In the genomic region with DNA sequence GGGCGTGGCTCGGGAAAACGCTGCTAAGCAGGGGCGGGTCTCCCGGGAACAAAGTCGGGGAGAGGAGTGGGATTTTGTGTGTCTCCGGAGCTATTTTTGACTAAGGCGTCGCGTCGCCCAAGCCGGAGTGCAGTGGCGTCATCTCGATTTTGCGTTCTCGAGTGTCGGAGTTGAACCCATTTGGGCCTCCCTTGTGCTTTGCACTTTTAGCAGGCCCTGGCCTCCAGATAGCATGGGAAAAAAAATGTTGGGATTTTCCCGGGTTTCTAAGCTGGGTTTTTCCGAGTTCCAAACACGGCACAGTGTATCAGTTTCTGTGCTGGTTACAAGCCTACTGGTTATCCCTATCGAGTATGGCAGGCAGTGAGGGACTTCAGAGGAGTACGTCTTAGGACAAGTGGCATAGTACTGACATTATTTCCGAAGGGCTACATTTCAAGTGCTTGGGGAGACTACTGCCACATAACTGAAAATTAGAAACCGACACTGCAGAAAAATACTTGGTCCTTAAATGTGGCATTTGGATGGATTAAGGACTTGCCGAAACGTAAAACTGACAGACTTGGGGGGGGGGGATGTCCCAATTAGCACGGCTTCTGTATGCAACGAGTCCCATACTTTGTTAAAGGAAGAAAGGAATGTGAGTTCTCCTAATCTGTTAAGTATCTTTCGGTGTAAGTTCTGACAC, we compare ENCODE assay signal across 1 cellular context.
TF ChIP-seq lines count a peak whose summit lies in the region.

No MANE protein-coding gene starts in this region.

TF ChIP-seq in GM12878, 131 proteins besides CTCF, POLR2A, EP300 and RAD21 (continued from another document and continues in another):
- TF ChIP-seq ZBED1 (IDR thresholded peaks at IDR 0.05; ENCODE audit: borderline replicate concordance) (peak; percentile 95), NFYA (IDR thresholded peaks at IDR 0.05; ENCODE audit: borderline replicate concordance, low read depth, low read length) (no peak), IKZF2 (IDR thresholded peaks at IDR 0.05) (peak; percentile 96 to 97), BCL11A (IDR thresholded peaks at IDR 0.05; ENCODE audit: low read depth, low read length) (peak; percentile 81), NR2C2 (IDR thresholded peaks at IDR 0.05; ENCODE audit: borderline replicate concordance, control insufficient read depth, insufficient read length, low read depth) (no peak), SMAD1 (IDR thresholded peaks at IDR 0.05; ENCODE audit: low read depth, partially characterized antibody) (peak; percentile 79), SIX5 (IDR thresholded peaks at IDR 0.05; ENCODE audit: low read depth, low read length, severe bottlenecking) (peak; percentile 3), BACH1 (IDR thresholded peaks at IDR 0.05; ENCODE audit: borderline replicate concordance) (peak; percentile 99), REST (IDR thresholded peaks at IDR 0.05; ENCODE audit: low read depth, low read length) (no peak), POU2F2 (IDR thresholded peaks at IDR 0.05; ENCODE audit: borderline replicate concordance, low read depth, low read length) (peak; percentile 98), ETV6 (conservative IDR thresholded peaks at IDR 0.05 in 1 of 2, IDR thresholded peaks at IDR 0.05 in 1 of 2; ENCODE audit: borderline replicate concordance in 1 of 2, low read depth in 1 of 2) (no peak; a peak in 1 of 4 replicates), TCF7 (IDR thresholded peaks at IDR 0.05; ENCODE audit: borderline replicate concordance) (no peak; the same call in 1 of the 2 replicates), TARDBP (IDR thresholded peaks at IDR 0.05; ENCODE audit: borderline replicate concordance) (no peak; the same call in 1 of the 2 replicates), MYC (IDR thresholded peaks at IDR 0.05; ENCODE audit: insufficient read depth, insufficient read length, insufficient replicate concordance, low read length, severe bottlenecking) (no peak), FOS (IDR thresholded peaks at IDR 0.05; ENCODE audit: borderline replicate concordance, extremely low read depth, insufficient read length) (no peak), RAD51 (IDR thresholded peaks at IDR 0.05) (no peak), ZNF384 (IDR thresholded peaks at IDR 0.05; ENCODE audit: borderline replicate concordance, low read depth, low read length) (peak; percentile 45; the same call in 1 of the 2 replicates), SKIL (IDR thresholded peaks at IDR 0.05; ENCODE audit: low read depth, poor library complexity, severe bottlenecking) (no peak), CHD2 (IDR thresholded peaks at IDR 0.05; ENCODE audit: borderline replicate concordance, low read depth, low read length) (no peak), YY1 (IDR thresholded peaks at IDR 0.05; ENCODE audit: low read depth, low read length) (peak; percentile 33), TCF12 (IDR thresholded peaks at IDR 0.05; ENCODE audit: low read depth, low read length) (peak; percentile 74), MEF2B (IDR thresholded peaks at IDR 0.05; ENCODE audit: partially characterized antibody, poor library complexity, severe bottlenecking) (no peak), EZH2 (IDR thresholded peaks at IDR 0.05; ENCODE audit: borderline replicate concordance, control insufficient read depth, low read depth, low read length) (no peak), HDAC2 (IDR thresholded peaks at IDR 0.05) (no peak), RB1 (IDR thresholded peaks at IDR 0.05; ENCODE audit: borderline replicate concordance) (no peak), TCF3 (IDR thresholded peaks at IDR 0.05; ENCODE audit: borderline replicate concordance, insufficient read depth, low read depth, low read length) (peak; percentile 82), BHLHE40 (IDR thresholded peaks at IDR 0.05; ENCODE audit: borderline replicate concordance in 1 of 2, low read depth in 2 of 2, low read length in 1 of 2) (peak; percentile 14 to 26; a peak in 2 of 4 replicates), ZBTB33 (IDR thresholded peaks at IDR 0.05) (peak; percentile 70; the same call in 1 of the 2 replicates), STAT3 (IDR thresholded peaks at IDR 0.05; ENCODE audit: low read depth, low read length) (no peak), KAT2A (conservative IDR thresholded peaks at IDR 0.05; ENCODE audit: control insufficient read depth, low read depth, low read length) (peak; percentile 80)
- TF ChIP-seq, protein P1, sequence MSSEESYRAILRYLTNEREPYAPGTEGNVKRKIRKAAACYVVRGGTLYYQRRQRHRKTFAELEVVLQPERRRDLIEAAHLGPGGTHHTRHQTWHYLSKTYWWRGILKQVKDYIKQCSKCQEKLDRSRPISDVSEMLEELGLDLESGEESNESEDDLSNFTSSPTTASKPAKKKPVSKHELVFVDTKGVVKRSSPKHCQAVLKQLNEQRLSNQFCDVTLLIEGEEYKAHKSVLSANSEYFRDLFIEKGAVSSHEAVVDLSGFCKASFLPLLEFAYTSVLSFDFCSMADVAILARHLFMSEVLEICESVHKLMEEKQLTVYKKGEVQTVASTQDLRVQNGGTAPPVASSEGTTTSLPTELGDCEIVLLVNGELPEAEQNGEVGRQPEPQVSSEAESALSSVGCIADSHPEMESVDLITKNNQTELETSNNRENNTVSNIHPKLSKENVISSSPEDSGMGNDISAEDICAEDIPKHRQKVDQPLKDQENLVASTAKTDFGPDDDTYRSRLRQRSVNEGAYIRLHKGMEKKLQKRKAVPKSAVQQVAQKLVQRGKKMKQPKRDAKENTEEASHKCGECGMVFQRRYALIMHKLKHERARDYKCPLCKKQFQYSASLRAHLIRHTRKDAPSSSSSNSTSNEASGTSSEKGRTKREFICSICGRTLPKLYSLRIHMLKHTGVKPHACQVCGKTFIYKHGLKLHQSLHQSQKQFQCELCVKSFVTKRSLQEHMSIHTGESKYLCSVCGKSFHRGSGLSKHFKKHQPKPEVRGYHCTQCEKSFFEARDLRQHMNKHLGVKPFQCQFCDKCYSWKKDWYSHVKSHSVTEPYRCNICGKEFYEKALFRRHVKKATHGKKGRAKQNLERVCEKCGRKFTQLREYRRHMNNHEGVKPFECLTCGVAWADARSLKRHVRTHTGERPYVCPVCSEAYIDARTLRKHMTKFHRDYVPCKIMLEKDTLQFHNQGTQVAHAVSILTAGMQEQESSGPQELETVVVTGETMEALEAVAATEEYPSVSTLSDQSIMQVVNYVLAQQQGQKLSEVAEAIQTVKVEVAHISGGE (CRISPR knock-in tag; IDR thresholded peaks at IDR 0.05) = peak; percentile 63
- TF ChIP-seq, protein P2, sequence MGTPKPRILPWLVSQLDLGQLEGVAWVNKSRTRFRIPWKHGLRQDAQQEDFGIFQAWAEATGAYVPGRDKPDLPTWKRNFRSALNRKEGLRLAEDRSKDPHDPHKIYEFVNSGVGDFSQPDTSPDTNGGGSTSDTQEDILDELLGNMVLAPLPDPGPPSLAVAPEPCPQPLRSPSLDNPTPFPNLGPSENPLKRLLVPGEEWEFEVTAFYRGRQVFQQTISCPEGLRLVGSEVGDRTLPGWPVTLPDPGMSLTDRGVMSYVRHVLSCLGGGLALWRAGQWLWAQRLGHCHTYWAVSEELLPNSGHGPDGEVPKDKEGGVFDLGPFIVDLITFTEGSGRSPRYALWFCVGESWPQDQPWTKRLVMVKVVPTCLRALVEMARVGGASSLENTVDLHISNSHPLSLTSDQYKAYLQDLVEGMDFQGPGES (IDR thresholded peaks at IDR 0.05) = no peak
- TF ChIP-seq, protein P3, sequence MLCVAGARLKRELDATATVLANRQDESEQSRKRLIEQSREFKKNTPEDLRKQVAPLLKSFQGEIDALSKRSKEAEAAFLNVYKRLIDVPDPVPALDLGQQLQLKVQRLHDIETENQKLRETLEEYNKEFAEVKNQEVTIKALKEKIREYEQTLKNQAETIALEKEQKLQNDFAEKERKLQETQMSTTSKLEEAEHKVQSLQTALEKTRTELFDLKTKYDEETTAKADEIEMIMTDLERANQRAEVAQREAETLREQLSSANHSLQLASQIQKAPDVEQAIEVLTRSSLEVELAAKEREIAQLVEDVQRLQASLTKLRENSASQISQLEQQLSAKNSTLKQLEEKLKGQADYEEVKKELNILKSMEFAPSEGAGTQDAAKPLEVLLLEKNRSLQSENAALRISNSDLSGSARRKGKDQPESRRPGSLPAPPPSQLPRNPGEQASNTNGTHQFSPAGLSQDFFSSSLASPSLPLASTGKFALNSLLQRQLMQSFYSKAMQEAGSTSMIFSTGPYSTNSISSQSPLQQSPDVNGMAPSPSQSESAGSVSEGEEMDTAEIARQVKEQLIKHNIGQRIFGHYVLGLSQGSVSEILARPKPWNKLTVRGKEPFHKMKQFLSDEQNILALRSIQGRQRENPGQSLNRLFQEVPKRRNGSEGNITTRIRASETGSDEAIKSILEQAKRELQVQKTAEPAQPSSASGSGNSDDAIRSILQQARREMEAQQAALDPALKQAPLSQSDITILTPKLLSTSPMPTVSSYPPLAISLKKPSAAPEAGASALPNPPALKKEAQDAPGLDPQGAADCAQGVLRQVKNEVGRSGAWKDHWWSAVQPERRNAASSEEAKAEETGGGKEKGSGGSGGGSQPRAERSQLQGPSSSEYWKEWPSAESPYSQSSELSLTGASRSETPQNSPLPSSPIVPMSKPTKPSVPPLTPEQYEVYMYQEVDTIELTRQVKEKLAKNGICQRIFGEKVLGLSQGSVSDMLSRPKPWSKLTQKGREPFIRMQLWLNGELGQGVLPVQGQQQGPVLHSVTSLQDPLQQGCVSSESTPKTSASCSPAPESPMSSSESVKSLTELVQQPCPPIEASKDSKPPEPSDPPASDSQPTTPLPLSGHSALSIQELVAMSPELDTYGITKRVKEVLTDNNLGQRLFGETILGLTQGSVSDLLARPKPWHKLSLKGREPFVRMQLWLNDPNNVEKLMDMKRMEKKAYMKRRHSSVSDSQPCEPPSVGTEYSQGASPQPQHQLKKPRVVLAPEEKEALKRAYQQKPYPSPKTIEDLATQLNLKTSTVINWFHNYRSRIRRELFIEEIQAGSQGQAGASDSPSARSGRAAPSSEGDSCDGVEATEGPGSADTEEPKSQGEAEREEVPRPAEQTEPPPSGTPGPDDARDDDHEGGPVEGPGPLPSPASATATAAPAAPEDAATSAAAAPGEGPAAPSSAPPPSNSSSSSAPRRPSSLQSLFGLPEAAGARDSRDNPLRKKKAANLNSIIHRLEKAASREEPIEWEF (IDR thresholded peaks at IDR 0.05; ENCODE audit: insufficient replicate concordance, low read depth, low read length) = no peak
- TF ChIP-seq, protein P4, sequence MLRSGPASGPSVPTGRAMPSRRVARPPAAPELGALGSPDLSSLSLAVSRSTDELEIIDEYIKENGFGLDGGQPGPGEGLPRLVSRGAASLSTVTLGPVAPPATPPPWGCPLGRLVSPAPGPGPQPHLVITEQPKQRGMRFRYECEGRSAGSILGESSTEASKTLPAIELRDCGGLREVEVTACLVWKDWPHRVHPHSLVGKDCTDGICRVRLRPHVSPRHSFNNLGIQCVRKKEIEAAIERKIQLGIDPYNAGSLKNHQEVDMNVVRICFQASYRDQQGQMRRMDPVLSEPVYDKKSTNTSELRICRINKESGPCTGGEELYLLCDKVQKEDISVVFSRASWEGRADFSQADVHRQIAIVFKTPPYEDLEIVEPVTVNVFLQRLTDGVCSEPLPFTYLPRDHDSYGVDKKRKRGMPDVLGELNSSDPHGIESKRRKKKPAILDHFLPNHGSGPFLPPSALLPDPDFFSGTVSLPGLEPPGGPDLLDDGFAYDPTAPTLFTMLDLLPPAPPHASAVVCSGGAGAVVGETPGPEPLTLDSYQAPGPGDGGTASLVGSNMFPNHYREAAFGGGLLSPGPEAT (IDR thresholded peaks at IDR 0.05; ENCODE audit: low read depth) = peak; percentile 86
